ENCODE assay signal across 19 cellular contexts in the genomic region with DNA sequence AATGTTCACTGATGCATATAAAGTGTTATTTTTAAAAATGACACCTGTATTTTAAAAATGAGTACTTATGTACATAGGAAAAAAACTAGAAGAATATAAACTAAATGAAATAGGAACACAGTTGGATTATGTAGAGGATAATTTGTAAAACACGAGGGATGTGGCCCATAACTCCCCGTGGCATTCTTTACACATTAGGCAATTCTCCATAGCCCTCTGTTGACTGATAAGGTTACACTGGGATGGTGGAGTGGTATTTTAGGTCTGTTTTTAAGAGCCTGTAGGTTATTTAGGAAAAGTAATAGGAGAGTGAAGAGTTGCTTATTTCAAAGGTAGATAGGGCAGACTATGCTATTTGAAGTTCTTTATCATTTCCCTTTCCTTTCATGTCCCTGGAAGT. TPM values are rescaled to one million over a fixed set of nuclear protein-coding genes. Genes with fewer than 3 reads are reported as not detected.
DNase-seq lines count a peak whose midpoint lies in the region; ATAC-seq and TF ChIP-seq lines count a peak whose summit lies in the region.
"Had no signal": no experiment of that assay in that cellular context is flagged by ENCODE, and none has a peak within 500 bp of the region (broad histone marks: within the 10 kb centered on the region; RNA-seq: fewer than 3 reads in every experiment).

No MANE protein-coding gene starts in this region.

- TF ChIP-seq CTCF in nephron progenitor cell (IDR thresholded peaks at IDR 0.05): no peak

- H3K4me3 Mint-ChIP-seq in nephron progenitor cell: no peak overlapping the region
- no peak overlapping the region for H3K4me3 Mint-ChIP-seq in activated CD8-positive, alpha-beta T cell treated with anti-CD3 and anti-CD28 coated beads, Interleukin-2, amount 10 ng/mL, durations not matched to agents 7 days and 5 days
- H3K4me3 Mint-ChIP-seq: activated CD4-positive, alpha-beta T cell treated with anti-CD3 and anti-CD28 coated beads for 36 hours; activated naive CD4-positive, alpha-beta T cell treated with anti-CD3 and anti-CD28 coated beads, Interleukin-2, amount 50 U/mL, for 24 hours; effector memory CD8-positive, alpha-beta T cell; naive thymus-derived CD8-positive, alpha-beta T cell had no signal

- no peaks in the 10 kb centered on the region for H3K9me3 Mint-ChIP-seq in nephron progenitor cell
- no peaks in the 10 kb centered on the region for H3K9me3 Mint-ChIP-seq in activated CD8-positive, alpha-beta T cell treated with anti-CD3 and anti-CD28 coated beads, Interleukin-2, amount 10 ng/mL, durations not matched to agents 7 days and 5 days (ENCODE audit: insufficient read depth)
- H3K9me3 Mint-ChIP-seq: activated naive CD4-positive, alpha-beta T cell treated with anti-CD3 and anti-CD28 coated beads, Interleukin-2, amount 50 U/mL, for 24 hours; effector memory CD8-positive, alpha-beta T cell; naive thymus-derived CD8-positive, alpha-beta T cell had no signal

- CTCF ChIA-PET in activated CD8-positive, alpha-beta T cell treated with anti-CD3 and anti-CD28 coated beads, Interleukin-2, amount 10 ng/mL, durations not matched to agents 7 days and 5 days (lab: Charles Lee): no interaction called here

- H3K36me3 Mint-ChIP-seq in nephron progenitor cell (ENCODE audit: low read depth): peaks cover 34% of the 10 kb centered on the region
- no peaks in the 10 kb centered on the region for H3K36me3 Mint-ChIP-seq in activated CD8-positive, alpha-beta T cell treated with anti-CD3 and anti-CD28 coated beads, Interleukin-2, amount 10 ng/mL, durations not matched to agents 7 days and 5 days (ENCODE audit: low read depth)
- H3K36me3 Mint-ChIP-seq: activated naive CD4-positive, alpha-beta T cell treated with anti-CD3 and anti-CD28 coated beads, Interleukin-2, amount 50 U/mL, for 24 hours had no signal

- H3K27me3 Mint-ChIP-seq in nephron progenitor cell (ENCODE audit: low read depth, poor library complexity): no peaks in the 10 kb centered on the region
- H3K27me3 Mint-ChIP-seq in activated CD8-positive, alpha-beta T cell treated with anti-CD3 and anti-CD28 coated beads, Interleukin-2, amount 10 ng/mL, durations not matched to agents 7 days and 5 days (ENCODE audit: low read depth): no peaks in the 10 kb centered on the region
- H3K27me3 Mint-ChIP-seq: activated CD4-positive, alpha-beta T cell treated with anti-CD3 and anti-CD28 coated beads for 36 hours; activated naive CD4-positive, alpha-beta T cell treated with anti-CD3 and anti-CD28 coated beads, Interleukin-2, amount 50 U/mL, for 24 hours; effector memory CD8-positive, alpha-beta T cell had no signal

- peak; percentile 58 for ATAC-seq in Right ventricle myocardium superior (ENCODE audit: poor library complexity)
- no peak for ATAC-seq in activated CD8-positive, alpha-beta T cell treated with anti-CD3 and anti-CD28 coated beads, Interleukin-2, amount 10 ng/mL, durations not matched to agents 7 days and 5 days
- ATAC-seq: activated CD4-positive, alpha-beta T cell treated with anti-CD3 and anti-CD28 coated beads for 36 hours; effector memory CD8-positive, alpha-beta T cell; naive thymus-derived CD8-positive, alpha-beta T cell; sciatic nerve had no signal

- intact Hi-C loops in Right ventricle myocardium superior (cut with DNase I): no loop called here

- peak overlapping the region; percentile 71 for H3K27ac Mint-ChIP-seq in nephron progenitor cell
- H3K27ac Mint-ChIP-seq in activated CD8-positive, alpha-beta T cell treated with anti-CD3 and anti-CD28 coated beads, Interleukin-2, amount 10 ng/mL, durations not matched to agents 7 days and 5 days: no peak overlapping the region
- H3K27ac Mint-ChIP-seq: activated CD4-positive, alpha-beta T cell treated with anti-CD3 and anti-CD28 coated beads for 36 hours; activated naive CD4-positive, alpha-beta T cell treated with anti-CD3 and anti-CD28 coated beads, Interleukin-2, amount 50 U/mL, for 24 hours; effector memory CD8-positive, alpha-beta T cell; naive thymus-derived CD8-positive, alpha-beta T cell had no signal

- no peaks in the 10 kb centered on the region for H3K4me1 Mint-ChIP-seq in nephron progenitor cell
- H3K4me1 Mint-ChIP-seq in activated CD8-positive, alpha-beta T cell treated with anti-CD3 and anti-CD28 coated beads, Interleukin-2, amount 10 ng/mL, durations not matched to agents 7 days and 5 days (ENCODE audit: low read depth): no peaks in the 10 kb centered on the region
- H3K4me1 Mint-ChIP-seq: activated CD4-positive, alpha-beta T cell treated with anti-CD3 and anti-CD28 coated beads for 36 hours; activated naive CD4-positive, alpha-beta T cell treated with anti-CD3 and anti-CD28 coated beads, Interleukin-2, amount 50 U/mL, for 24 hours; naive thymus-derived CD8-positive, alpha-beta T cell had no signal

- POLR2A ChIA-PET in activated CD8-positive, alpha-beta T cell treated with anti-CD3 and anti-CD28 coated beads, Interleukin-2, amount 10 ng/mL, durations not matched to agents 7 days and 5 days (lab: Charles Lee): no interaction called here

- DNase-seq in GM03348 (ENCODE audit: low spot score) (peak; percentile 25), amniotic epithelial cell (ENCODE audit: low read depth) (peak; percentile 40), Right ventricle myocardium superior (no peak), nephron progenitor cell (no peak), MV-4-11 (lab: John Stamatoyannopoulos, UW) (no peak), hepatic stellate cell (ENCODE audit: low spot score) (no peak), T-helper 2 cell (no peak)
- no peak for DNase-seq in activated CD8-positive, alpha-beta T cell treated with anti-CD3 and anti-CD28 coated beads, Interleukin-2, amount 10 ng/mL, durations not matched to agents 7 days and 5 days
- DNase-seq: ACHN; activated CD4-positive, alpha-beta T cell treated with anti-CD3 and anti-CD28 coated beads for 36 hours; effector memory CD8-positive, alpha-beta T cell; KG1; mesenchymal stem cell; naive thymus-derived CD8-positive, alpha-beta T cell; NCI-H1930; ovary had no signal

RNA-seq across cellular contexts. Expression of a gene that starts 1.8 kb away (rescaled TPM):
- 66.6 TPM for total RNA-seq in Right ventricle myocardium superior
- under 1 TPM; 0.11 to 0.16 TPM for total RNA-seq in activated CD8-positive, alpha-beta T cell treated with anti-CD3 and anti-CD28 coated beads, Interleukin-2, amount 10 ng/mL, durations not matched to agents 7 days and 5 days
- total RNA-seq: ascending aorta had no signal

Comparison
In these comparisons a context has a peak if more than half of its experiments do, and no peak if none do; other contexts are left out.
1. DNase-seq: peak in GM03348 (single experiment) and amniotic epithelial cell (single experiment); none in Right ventricle myocardium superior (single experiment), nephron progenitor cell (single experiment), activated CD8-positive, alpha-beta T cell treated with anti-CD3 and anti-CD28 coated beads, Interleukin-2, amount 10 ng/mL, durations not matched to agents 7 days and 5 days (single experiment), MV-4-11 (single experiment), hepatic stellate cell (single experiment) and T-helper 2 cell (0 of 5).
2. RNA of a gene that starts 1.8 kb away (total RNA-seq): 66.6 TPM in Right ventricle myocardium superior (single experiment); 0.11 to 0.16 TPM in activated CD8-positive, alpha-beta T cell treated with anti-CD3 and anti-CD28 coated beads, Interleukin-2, amount 10 ng/mL, durations not matched to agents 7 days and 5 days; every median in the first group is over 10 times any median in the second.